In the genomic region with DNA sequence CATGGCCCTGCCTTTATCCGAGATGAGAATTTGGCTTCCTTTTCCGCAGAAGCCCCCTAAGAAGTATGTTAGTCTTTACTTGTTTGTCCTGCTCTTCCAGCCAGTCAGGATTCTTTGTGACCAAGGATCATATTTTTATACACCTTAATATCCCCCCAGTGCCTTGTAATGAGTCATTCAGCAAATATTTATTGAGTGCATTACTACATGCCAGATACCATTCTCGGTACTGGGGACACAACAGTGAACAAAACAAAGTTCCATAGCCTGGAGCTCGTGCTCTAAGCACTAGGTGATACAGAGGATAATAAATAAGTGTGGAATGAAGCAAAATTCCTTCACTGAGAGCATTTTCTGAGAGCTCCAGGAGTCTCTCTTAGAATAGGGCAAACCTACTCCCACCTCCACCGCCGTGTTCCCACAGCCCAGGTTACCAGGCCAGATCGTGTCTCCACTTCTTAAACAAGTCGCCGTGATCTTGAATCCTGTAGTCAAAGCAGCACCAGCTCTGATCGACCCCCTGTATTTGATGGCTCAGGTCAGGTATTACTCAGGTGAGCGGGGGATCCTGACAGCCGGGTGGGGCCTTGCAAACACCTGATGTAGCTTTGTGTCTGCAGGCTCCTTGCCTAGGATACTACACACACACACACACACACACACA, we compare ENCODE assay signal across 12 cellular contexts. TPM values are rescaled to one million over a fixed set of nuclear protein-coding genes. Genes with fewer than 3 reads are reported as not detected.
DNase-seq lines count a peak whose midpoint lies in the region; ATAC-seq and TF ChIP-seq lines count a peak whose summit lies in the region.
"Had no signal": no experiment of that assay in that cellular context is flagged by ENCODE, and none has a peak within 500 bp of the region (broad histone marks: within the 10 kb centered on the region; RNA-seq: fewer than 3 reads in every experiment).

No MANE protein-coding gene starts in this region.

- H3K36me3 ChIP-seq in sigmoid colon: no peaks in the 10 kb centered on the region
- H3K36me3 ChIP-seq: neutrophil had no signal

- no peaks in the 10 kb centered on the region for H3K27me3 Mint-ChIP-seq in activated naive CD8-positive, alpha-beta T cell treated with anti-CD3 and anti-CD28 coated beads for 36 hours
- H3K27me3 Mint-ChIP-seq: activated CD8-positive, alpha-beta T cell treated with anti-CD3 and anti-CD28 coated beads for 36 hours had no signal

- peak; percentile 62 for DNase-seq in EL
- DNase-seq in RPMI7951 (ENCODE audit: low read depth): peak; percentile 43
- peak; percentile 44 to 68 for DNase-seq in foreskin keratinocyte
- peak; percentile 43 for DNase-seq in sigmoid colon
- DNase-seq in activated naive CD8-positive, alpha-beta T cell treated with anti-CD3 and anti-CD28 coated beads for 36 hours: no peak
- no peak for DNase-seq in medulla oblongata (ENCODE audit: extremely low spot score)
- DNase-seq: effector CD4-positive, alpha-beta T cell; NCI-H345 had no signal

- H3K4me1 ChIP-seq in foreskin keratinocyte: no peaks in the 10 kb centered on the region
- peaks cover 0 to 14% (median 10%) of the 10 kb centered on the region in 4 donors for H3K4me1 ChIP-seq in sigmoid colon

- H3K27ac ChIP-seq in foreskin keratinocyte: no peak overlapping the region
- peak overlapping the region; percentile 18 to 65 (median 28) for H3K27ac ChIP-seq in sigmoid colon
- H3K27ac ChIP-seq: neutrophil had no signal

- H3K4me1 Mint-ChIP-seq in activated naive CD8-positive, alpha-beta T cell treated with anti-CD3 and anti-CD28 coated beads for 36 hours: peaks cover 15% of the 10 kb centered on the region

- intact Hi-C loops in sigmoid colon (cut with DNase I): loop anchor here (1.0 to 5.0 kb wide), 2 partner anchors 66 to 162 kb away; partner anchors contain the start of gene XIRP1

- H3K9me3 Mint-ChIP-seq in activated naive CD8-positive, alpha-beta T cell treated with anti-CD3 and anti-CD28 coated beads for 36 hours: no peaks in the 10 kb centered on the region
- H3K9me3 Mint-ChIP-seq: activated CD8-positive, alpha-beta T cell treated with anti-CD3 and anti-CD28 coated beads for 36 hours had no signal

- H3K4me3 Mint-ChIP-seq in activated naive CD8-positive, alpha-beta T cell treated with anti-CD3 and anti-CD28 coated beads for 36 hours: no peak overlapping the region
- H3K4me3 Mint-ChIP-seq: activated CD8-positive, alpha-beta T cell treated with anti-CD3 and anti-CD28 coated beads for 36 hours had no signal

- no peak overlapping the region for H3K4me3 ChIP-seq in sigmoid colon

- 44 to 72% methylated on average over 12 of the region's 12 CpGs for WGBS in sigmoid colon, 2 donors

- no peak for TF ChIP-seq EP300 in sigmoid colon (IDR thresholded peaks at IDR 0.05)

- H3K27me3 ChIP-seq in foreskin keratinocyte (no peaks in the 10 kb centered on the region), sigmoid colon (no peaks in the 10 kb centered on the region)
- H3K27me3 ChIP-seq: neutrophil had no signal

- H3K9me3 ChIP-seq in sigmoid colon: no peaks in the 10 kb centered on the region
- H3K9me3 ChIP-seq: neutrophil had no signal

- no peak for TF ChIP-seq POLR2A in sigmoid colon (IDR thresholded peaks at IDR 0.05)

- H3K27ac Mint-ChIP-seq in activated naive CD8-positive, alpha-beta T cell treated with anti-CD3 and anti-CD28 coated beads for 36 hours: no peak overlapping the region
- H3K27ac Mint-ChIP-seq: activated CD8-positive, alpha-beta T cell treated with anti-CD3 and anti-CD28 coated beads for 36 hours had no signal

- H3K36me3 Mint-ChIP-seq in activated naive CD8-positive, alpha-beta T cell treated with anti-CD3 and anti-CD28 coated beads for 36 hours: no peaks in the 10 kb centered on the region

- TF ChIP-seq CTCF in foreskin keratinocyte (conservative IDR thresholded peaks at IDR 0.05): no peak
- no peak for TF ChIP-seq CTCF in sigmoid colon (IDR thresholded peaks at IDR 0.05)

- ATAC-seq in foreskin keratinocyte (peak; percentile 74), GM19328 (IDR thresholded peaks at IDR 0.05; ENCODE audit: unreplicated experiment) (no peak), GM21737 (IDR thresholded peaks at IDR 0.05; ENCODE audit: unreplicated experiment) (no peak)

RNA-seq across cellular contexts. Expression of gene TTC21A, which starts 18.5 kb away (rescaled TPM):
- 0.60 and 1.2 TPM in 2 replicates for total RNA-seq in RPMI7951 (2014; rRNA removed; shearing (Covaris generic))
- total RNA-seq in foreskin keratinocyte (1.4 TPM in 2 replicates), sigmoid colon (1 to 10 TPM; 2.9 to 7.1 (median 4.4) TPM)
- polyA plus RNA-seq in foreskin keratinocyte (0.80 and 1.3 TPM in 2 replicates), sigmoid colon (1 to 10 TPM in 2 of 3 donors, under 1 TPM in 1; 0.60 to 6.0 (median 2.8) TPM)
- total RNA-seq in activated naive CD8-positive, alpha-beta T cell treated with anti-CD3 and anti-CD28 coated beads for 36 hours: under 1 TPM; 0.42 to 0.78 TPM

RNA-seq across cellular contexts. Expression of gene GORASP1, which starts 18.5 kb away (rescaled TPM):
- total RNA-seq in RPMI7951 (2014; rRNA removed; shearing (Covaris generic)): 27.9 and 29.2 TPM in 2 replicates
- total RNA-seq in foreskin keratinocyte (45.5 and 49.8 TPM in 2 replicates), sigmoid colon (10 to 100 TPM; 43.5 to 49.9 (median 48.9) TPM)
- polyA plus RNA-seq in foreskin keratinocyte (29.6 and 29.9 TPM in 2 replicates), sigmoid colon (10 to 100 TPM; 35.4 to 54.5 (median 40.7) TPM)
- total RNA-seq in activated naive CD8-positive, alpha-beta T cell treated with anti-CD3 and anti-CD28 coated beads for 36 hours: 10 to 100 TPM; 11.5 to 11.9 TPM

RNA-seq across cellular contexts. Expression of gene CSRNP1, which starts 27.4 kb away (rescaled TPM):
- 7.4 and 8.2 TPM in 2 replicates for total RNA-seq in RPMI7951 (2014; rRNA removed; shearing (Covaris generic))
- total RNA-seq in foreskin keratinocyte: 9.6 and 16.1 TPM in 2 replicates
- 6.4 and 10.2 TPM in 2 replicates for polyA plus RNA-seq in foreskin keratinocyte
- 100 to 1,000 TPM in 1 of 4 donors, 10 to 100 TPM in 3; 12.8 to 135 (median 21.9) TPM for total RNA-seq in sigmoid colon
- 10 to 100 TPM; 15.6 to 26.7 (median 16.9) TPM for polyA plus RNA-seq in sigmoid colon
- total RNA-seq in activated naive CD8-positive, alpha-beta T cell treated with anti-CD3 and anti-CD28 coated beads for 36 hours: 10 to 100 TPM; 53.4 to 54.8 TPM

Comparison
In these comparisons a context has a peak if more than half of its experiments do, and no peak if none do; other contexts are left out.
1. DNase-seq: peak in EL (single experiment), RPMI7951 (single experiment), foreskin keratinocyte (2 of 2) and sigmoid colon (single experiment); none in activated naive CD8-positive, alpha-beta T cell treated with anti-CD3 and anti-CD28 coated beads for 36 hours (single experiment) and medulla oblongata (single experiment).